Comparison of ENCODE assay signal across 1 cellular context in genomic region chr17:42312035-42312284, GRCh38.
TF ChIP-seq lines count a peak whose summit lies in the region.

No MANE protein-coding gene starts in this region.

TF ChIP-seq in WTC11, 78 proteins besides CTCF, POLR2A, EP300 and RAD21 (continued from another document):
- TF ChIP-seq ZBTB43 (CRISPR knock-in tag; IDR thresholded peaks at IDR 0.05) (no peak), TP53 (CRISPR knock-in tag; IDR thresholded peaks at IDR 0.05) (no peak), SMAD4 (CRISPR knock-in tag; IDR thresholded peaks at IDR 0.05) (no peak)
- TF ChIP-seq, protein P1, sequence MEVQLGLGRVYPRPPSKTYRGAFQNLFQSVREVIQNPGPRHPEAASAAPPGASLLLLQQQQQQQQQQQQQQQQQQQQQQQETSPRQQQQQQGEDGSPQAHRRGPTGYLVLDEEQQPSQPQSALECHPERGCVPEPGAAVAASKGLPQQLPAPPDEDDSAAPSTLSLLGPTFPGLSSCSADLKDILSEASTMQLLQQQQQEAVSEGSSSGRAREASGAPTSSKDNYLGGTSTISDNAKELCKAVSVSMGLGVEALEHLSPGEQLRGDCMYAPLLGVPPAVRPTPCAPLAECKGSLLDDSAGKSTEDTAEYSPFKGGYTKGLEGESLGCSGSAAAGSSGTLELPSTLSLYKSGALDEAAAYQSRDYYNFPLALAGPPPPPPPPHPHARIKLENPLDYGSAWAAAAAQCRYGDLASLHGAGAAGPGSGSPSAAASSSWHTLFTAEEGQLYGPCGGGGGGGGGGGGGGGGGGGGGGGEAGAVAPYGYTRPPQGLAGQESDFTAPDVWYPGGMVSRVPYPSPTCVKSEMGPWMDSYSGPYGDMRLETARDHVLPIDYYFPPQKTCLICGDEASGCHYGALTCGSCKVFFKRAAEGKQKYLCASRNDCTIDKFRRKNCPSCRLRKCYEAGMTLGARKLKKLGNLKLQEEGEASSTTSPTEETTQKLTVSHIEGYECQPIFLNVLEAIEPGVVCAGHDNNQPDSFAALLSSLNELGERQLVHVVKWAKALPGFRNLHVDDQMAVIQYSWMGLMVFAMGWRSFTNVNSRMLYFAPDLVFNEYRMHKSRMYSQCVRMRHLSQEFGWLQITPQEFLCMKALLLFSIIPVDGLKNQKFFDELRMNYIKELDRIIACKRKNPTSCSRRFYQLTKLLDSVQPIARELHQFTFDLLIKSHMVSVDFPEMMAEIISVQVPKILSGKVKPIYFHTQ (CRISPR knock-in tag; IDR thresholded peaks at IDR 0.05) = no peak
